8 cellular contexts compared by ENCODE assay signal in the genomic region with DNA sequence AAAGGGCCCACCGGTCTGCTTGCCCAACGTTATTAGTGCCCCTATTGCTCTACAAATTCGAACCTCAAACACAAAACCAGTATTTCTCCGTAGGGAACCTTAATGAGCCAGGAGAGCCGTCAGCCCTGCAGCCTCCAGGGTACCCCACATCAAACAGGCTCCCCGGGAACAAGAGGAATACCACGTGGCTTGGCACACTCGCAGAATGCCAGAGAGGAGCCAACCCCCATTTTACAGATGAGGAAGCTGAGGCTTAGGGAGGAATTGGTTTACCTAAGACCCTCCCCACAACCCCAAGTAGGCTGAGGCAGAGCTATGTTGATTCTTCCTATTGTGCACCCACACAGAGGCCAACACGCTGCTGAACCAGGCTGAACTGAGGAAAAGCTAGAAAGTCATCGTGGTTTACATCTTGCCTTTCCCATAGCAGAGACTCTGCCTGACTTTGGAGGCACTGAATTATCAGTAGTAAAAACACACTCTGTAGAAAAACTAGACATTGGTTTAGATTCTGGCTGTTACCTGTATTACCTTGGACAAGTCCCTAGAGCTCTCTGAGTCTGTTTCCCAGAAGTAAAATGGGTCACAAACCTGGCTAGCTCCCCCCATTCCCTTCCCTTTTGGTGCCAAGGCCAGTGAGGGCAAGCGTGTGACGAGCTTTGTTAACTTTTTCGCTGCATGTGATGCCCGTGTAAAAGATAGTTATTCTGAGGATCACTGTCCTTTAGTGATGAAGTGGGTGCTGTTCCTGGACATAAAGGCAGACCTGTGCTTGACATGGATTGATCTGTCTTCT. TPM values are rescaled to one million over a fixed set of nuclear protein-coding genes. Genes with fewer than 3 reads are reported as not detected.
DNase-seq lines count a peak whose midpoint lies in the region; ATAC-seq, FAIRE-seq and TF ChIP-seq lines count a peak whose summit lies in the region.

No MANE protein-coding gene starts in this region.

- H3K36me3 ChIP-seq in adipocyte (ENCODE audit: control insufficient read depth, insufficient read depth, low read length, severe bottlenecking) (peaks cover 12% of the 10 kb centered on the region), HepG2 (replicated peaks in 1 of 2; ENCODE audit: control insufficient read depth in 1 of 2, insufficient read depth in 2 of 2, low read length in 2 of 2) (peaks cover 7 to 32% of the 10 kb centered on the region in 2 experiments), tibial nerve (peaks cover 0 to 26% (median 0%) of the 10 kb centered on the region in 3 donors)

- intact Hi-C loops in HepG2 (cut with micrococcal nuclease; ENCODE audit: unreplicated experiment), result loop anchor here (1.0 to 10.0 kb wide), 4 partner anchors 29 to 79 kb away; a partner anchor contains a TSS

- no peak for FAIRE-seq in HepG2 (lab: Jason Lieb, UNC)

- H3K27me3 ChIP-seq in adipocyte (replicated peaks; ENCODE audit: control insufficient read depth, insufficient read depth, low read length), result no peaks in the 10 kb centered on the region
- no peaks in the 10 kb centered on the region; a peak in 1 of 5 replicates for H3K27me3 ChIP-seq in HepG2 (ENCODE audit: control insufficient read depth in 1 of 2, insufficient read depth in 2 of 2, low read length in 2 of 2)
- no peaks in the 10 kb centered on the region for H3K27me3 ChIP-seq in tibial nerve

- H3K4me3 ChIP-seq in adipocyte (ENCODE audit: low read length), result peak overlapping the region; percentile 94
- peak overlapping the region; percentile 95 to 98 (median 96) for H3K4me3 ChIP-seq in HepG2 (replicated peaks in 1 of 3; ENCODE audit: insufficient read depth in 1 of 3, low read depth in 2 of 3, low read length in 3 of 3)
- H3K4me3 ChIP-seq in tibial nerve, result peak overlapping the region; percentile 55 to 100 (median 99)

- in situ Hi-C loops in HepG2 (cut with HindIII; ENCODE audit: extremely low pct_ligation_motif_present, low pct_unique_long_range_greater_than_20kb), result no loop called here

- TF ChIP-seq EP300 in HepG2 (IDR thresholded peaks at IDR 0.05; ENCODE audit: low read depth in 2 of 2, low read length in 2 of 2), result no peak
- TF ChIP-seq EP300 in HepG2 (CRISPR knock-in tag; IDR thresholded peaks at IDR 0.05; ENCODE audit: borderline replicate concordance), result no peak
- TF ChIP-seq EP300 in tibial nerve (IDR thresholded peaks at IDR 0.05), result no peak

- H2AFZ ChIP-seq in HepG2 (ENCODE audit: low read length), result no peak overlapping the region

- DNase-seq in stimulated activated CD4-positive, alpha-beta T cell treated with anti-CD3 and anti-CD28 coated beads, Interleukin-2, amount 100 ng/mL, for 24 hours, result peak; percentile 23 to 36
- DNase-seq in stimulated activated CD4-positive, alpha-beta T cell treated with anti-CD3 and anti-CD28 coated beads, Interleukin-4, amount 100 ng/mL, for 1 hour, result no peak
- DNase-seq in adipocyte (ENCODE audit: low read depth), result no peak
- no peak for DNase-seq in HepG2 (ENCODE audit: low spot score)
- DNase-seq in tibial nerve (ENCODE audit: low spot score in 2 of 2), result no peak
- no peak for DNase-seq in DMS79 (lab: John Stamatoyannopoulos, UW)
- DNase-seq in SIG-M5 treated with dmso at 0.1 percent for 504 hours (lab: John Stamatoyannopoulos, UW; ENCODE audit: unreplicated experiment), result no peak

- peak overlapping the region; percentile 91 for H3K27ac ChIP-seq in HepG2 (ENCODE audit: extremely low read length, insufficient read depth, low read length)
- peak overlapping the region; percentile 70 to 97 (median 96) for H3K27ac ChIP-seq in tibial nerve

- H3K9ac ChIP-seq in adipocyte (ENCODE audit: low read length) (peak overlapping the region; percentile 98), HepG2 (ENCODE audit: insufficient read depth, low read depth, low read length) (peak overlapping the region; percentile 100)

- 3% methylated on average over 9 of the region's 14 CpGs for WGBS in HepG2 (ENCODE audit: low lambda C conversion rate)
- WGBS in tibial nerve, 2 donors, result 38 to 40% methylated on average over 14 of the region's 14 CpGs

- H3K79me2 ChIP-seq in HepG2 (ENCODE audit: insufficient read depth, low read length), result peaks cover 85% of the 10 kb centered on the region

- TF ChIP-seq CTCF in HepG2 (CRISPR knock-in tag; IDR thresholded peaks at IDR 0.05) (no peak), tibial nerve (IDR thresholded peaks at IDR 0.05) (no peak)

- BruUV-seq in HepG2 (replicated peaks; lab: Mats Ljungman, UMichigan), result no TSS peak

- CTCF ChIA-PET in HepG2 (lab: Yijun Ruan, JAX; ENCODE audit: low intra/inter-chr PET ratio, low total read pairs), result interaction anchor here (4.1 kb wide), 1 partner anchor 51 kb away, joined by 69 read pairs; no protein-coding TSS in a partner anchor

- no peaks in the 10 kb centered on the region for H3K9me3 ChIP-seq in adipocyte (ENCODE audit: control insufficient read depth, low read length)
- no peaks in the 10 kb centered on the region for H3K9me3 ChIP-seq in HepG2 (ENCODE audit: low read length)
- no peaks in the 10 kb centered on the region for H3K9me3 ChIP-seq in tibial nerve

- peak overlapping the region; percentile 95 for H3K4me2 ChIP-seq in HepG2 (ENCODE audit: low read depth, low read length)

- POLR2A ChIA-PET in HepG2 (lab: Yijun Ruan, JAX), result interaction anchor here (0.5 to 4.7 kb wide), 19 partner anchors 9 to 95 kb away, joined by 3 to 146 read pairs (median 7); a partner anchor contains a TSS

- no peak for TF ChIP-seq POLR2A in HepG2 (IDR thresholded peaks at IDR 0.05; ENCODE audit: insufficient read depth in 1 of 2, low read depth in 2 of 2, low read length in 2 of 2)
- no peak for TF ChIP-seq POLR2A in tibial nerve (IDR thresholded peaks at IDR 0.05)

- H3K4me1 ChIP-seq in adipocyte (ENCODE audit: control insufficient read depth, insufficient read depth, low read length), result peaks cover 43% of the 10 kb centered on the region
- H3K4me1 ChIP-seq in HepG2 (ENCODE audit: insufficient read depth, low read length), result peaks cover 65% of the 10 kb centered on the region
- peaks cover 0 to 65% (median 20%) of the 10 kb centered on the region in 4 donors for H3K4me1 ChIP-seq in tibial nerve

- H4K20me1 ChIP-seq in HepG2 (ENCODE audit: insufficient read depth, low read length), result peaks cover 25% of the 10 kb centered on the region

- no peak for TF ChIP-seq RAD21 in HepG2 (CRISPR knock-in tag; IDR thresholded peaks at IDR 0.05)

- no peak; the same call in 2 of the 3 replicates for ATAC-seq in HepG2
- ATAC-seq in GM18867 (IDR thresholded peaks at IDR 0.05; ENCODE audit: unreplicated experiment), result no peak

RNA-seq across cellular contexts. Expression of a gene that starts 0.8 kb away (rescaled TPM):
- 173 and 197 TPM in 2 replicates for total RNA-seq in HepG2 (2016; rRNA removed; fragmentation: Illumina TruSeq; extraction: Trizol)
- total RNA-seq in HepG2 (2016; cell fraction: cytosol; rRNA removed; fragmentation: Illumina TruSeq; extraction: Trizol; ENCODE audit: low read depth), result 25.7 and 34.7 TPM in 2 replicates
- total RNA-seq in HepG2 (2016; cell fraction: insoluble cytoplasmic fraction; rRNA removed; fragmentation: Illumina TruSeq; extraction: Trizol), result 152 and 194 TPM in 2 replicates
- total RNA-seq in HepG2 (2016; cell fraction: membrane; rRNA removed; fragmentation: Illumina TruSeq; extraction: Trizol), result 38.7 and 39.8 TPM in 2 replicates
- total RNA-seq in HepG2 (2016; cell fraction: nucleus; rRNA removed; fragmentation: Illumina TruSeq; extraction: Trizol), result 130 and 153 TPM in 2 replicates
- 147 and 237 TPM in 2 replicates for polyA plus RNA-seq in HepG2 (2011; rRNA removed)
- polyA plus RNA-seq in HepG2 (2011; cell fraction: cytosol; rRNA removed), result 67.4 and 90.7 TPM in 2 replicates
- polyA plus RNA-seq in HepG2 (2011; cell fraction: nucleus; rRNA removed), result 653 and 783 TPM in 2 replicates
- polyA plus RNA-seq in HepG2 (2012), result 226 and 325 TPM in 2 replicates
- polyA plus RNA-seq in HepG2 (2016; cell fraction: cytosol; fragmentation: Illumina TruSeq; extraction: Trizol; ENCODE audit: low read depth), result 15.1 and 18.3 TPM in 2 replicates
- 134 and 173 TPM in 2 replicates for polyA plus RNA-seq in HepG2 (2016; cell fraction: insoluble cytoplasmic fraction; fragmentation: Illumina TruSeq; extraction: Trizol; ENCODE audit: low read depth)
- polyA plus RNA-seq in HepG2 (2016; cell fraction: membrane; fragmentation: Illumina TruSeq; extraction: Trizol; ENCODE audit: low read depth), result 31.3 and 33.9 TPM in 2 replicates
- 236 and 246 TPM in 2 replicates for polyA plus RNA-seq in HepG2 (2016; cell fraction: nucleus; fragmentation: Illumina TruSeq; extraction: Trizol; ENCODE audit: insufficient read depth, low read depth)
- polyA minus RNA-seq in HepG2 (2011; rRNA and poly(A)+ RNA removed; ENCODE audit: low replicate concordance), result 121 and 450 TPM in 2 replicates
- 129 and 149 TPM in 2 replicates for polyA minus RNA-seq in HepG2 (2011; cell fraction: cytosol; rRNA and poly(A)+ RNA removed)
- polyA minus RNA-seq in HepG2 (2011; cell fraction: nucleus; rRNA and poly(A)+ RNA removed), result 181 and 214 TPM in 2 replicates
- 10 to 100 TPM; 15.0 to 39.6 (median 24.5) TPM for total RNA-seq in tibial nerve

RNA-seq across cellular contexts. Expression of a gene that starts 0.9 kb away (rescaled TPM):
- 266 and 292 TPM in 2 replicates for total RNA-seq in HepG2 (2016; rRNA removed; fragmentation: Illumina TruSeq; extraction: Trizol)
- total RNA-seq in HepG2 (2016; cell fraction: cytosol; rRNA removed; fragmentation: Illumina TruSeq; extraction: Trizol; ENCODE audit: low read depth), result 44.8 and 45.1 TPM in 2 replicates
- 272 and 286 TPM in 2 replicates for total RNA-seq in HepG2 (2016; cell fraction: insoluble cytoplasmic fraction; rRNA removed; fragmentation: Illumina TruSeq; extraction: Trizol)
- 67.0 and 70.3 TPM in 2 replicates for total RNA-seq in HepG2 (2016; cell fraction: membrane; rRNA removed; fragmentation: Illumina TruSeq; extraction: Trizol)
- 147 and 162 TPM in 2 replicates for total RNA-seq in HepG2 (2016; cell fraction: nucleus; rRNA removed; fragmentation: Illumina TruSeq; extraction: Trizol)
- 175 and 217 TPM in 2 replicates for polyA plus RNA-seq in HepG2 (2011; rRNA removed)
- polyA plus RNA-seq in HepG2 (2011; cell fraction: cytosol; rRNA removed), result 205 and 216 TPM in 2 replicates
- 144 and 152 TPM in 2 replicates for polyA plus RNA-seq in HepG2 (2011; cell fraction: nucleus; rRNA removed)
- 123 and 153 TPM in 2 replicates for polyA plus RNA-seq in HepG2 (2012)
- 13.5 and 15.8 TPM in 2 replicates for polyA plus RNA-seq in HepG2 (2016; cell fraction: cytosol; fragmentation: Illumina TruSeq; extraction: Trizol; ENCODE audit: low read depth)
- 239 and 252 TPM in 2 replicates for polyA plus RNA-seq in HepG2 (2016; cell fraction: insoluble cytoplasmic fraction; fragmentation: Illumina TruSeq; extraction: Trizol; ENCODE audit: low read depth)
- polyA plus RNA-seq in HepG2 (2016; cell fraction: membrane; fragmentation: Illumina TruSeq; extraction: Trizol; ENCODE audit: low read depth), result 34.0 and 38.3 TPM in 2 replicates
- polyA plus RNA-seq in HepG2 (2016; cell fraction: nucleus; fragmentation: Illumina TruSeq; extraction: Trizol; ENCODE audit: insufficient read depth, low read depth), result 168 and 174 TPM in 2 replicates
- 584 and 611 TPM in 2 replicates for polyA minus RNA-seq in HepG2 (2011; rRNA and poly(A)+ RNA removed; ENCODE audit: low replicate concordance)
- 276 and 305 TPM in 2 replicates for polyA minus RNA-seq in HepG2 (2011; cell fraction: cytosol; rRNA and poly(A)+ RNA removed)
- polyA minus RNA-seq in HepG2 (2011; cell fraction: nucleus; rRNA and poly(A)+ RNA removed), result 187 and 203 TPM in 2 replicates
- total RNA-seq in tibial nerve, result 100 to 1,000 TPM; 100 to 138 (median 113) TPM

RNA-seq across cellular contexts. Expression of a gene that starts 27.8 kb away (rescaled TPM):
- 11.5 and 14.9 TPM in 2 replicates for total RNA-seq in HepG2 (2016; rRNA removed; fragmentation: Illumina TruSeq; extraction: Trizol)
- 5.6 and 5.9 TPM in 2 replicates for total RNA-seq in HepG2 (2016; cell fraction: cytosol; rRNA removed; fragmentation: Illumina TruSeq; extraction: Trizol; ENCODE audit: low read depth)
- total RNA-seq in HepG2 (2016; cell fraction: insoluble cytoplasmic fraction; rRNA removed; fragmentation: Illumina TruSeq; extraction: Trizol), result 11.8 and 15.0 TPM in 2 replicates
- 15.7 and 17.1 TPM in 2 replicates for total RNA-seq in HepG2 (2016; cell fraction: membrane; rRNA removed; fragmentation: Illumina TruSeq; extraction: Trizol)
- total RNA-seq in HepG2 (2016; cell fraction: nucleus; rRNA removed; fragmentation: Illumina TruSeq; extraction: Trizol), result 11.9 and 12.4 TPM in 2 replicates
- polyA plus RNA-seq in HepG2 (2011; rRNA removed), result 11.4 and 14.7 TPM in 2 replicates
- polyA plus RNA-seq in HepG2 (2011; cell fraction: cytosol; rRNA removed), result 19.7 and 21.5 TPM in 2 replicates
- 30.1 and 37.5 TPM in 2 replicates for polyA plus RNA-seq in HepG2 (2011; cell fraction: nucleus; rRNA removed)
- polyA plus RNA-seq in HepG2 (2012), result 10.9 and 13.2 TPM in 2 replicates
- 4.6 and 6.4 TPM in 2 replicates for polyA plus RNA-seq in HepG2 (2016; cell fraction: cytosol; fragmentation: Illumina TruSeq; extraction: Trizol; ENCODE audit: low read depth)
- 8.9 and 11.0 TPM in 2 replicates for polyA plus RNA-seq in HepG2 (2016; cell fraction: insoluble cytoplasmic fraction; fragmentation: Illumina TruSeq; extraction: Trizol; ENCODE audit: low read depth)
- 11.1 and 11.3 TPM in 2 replicates for polyA plus RNA-seq in HepG2 (2016; cell fraction: membrane; fragmentation: Illumina TruSeq; extraction: Trizol; ENCODE audit: low read depth)
- 20.3 and 20.7 TPM in 2 replicates for polyA plus RNA-seq in HepG2 (2016; cell fraction: nucleus; fragmentation: Illumina TruSeq; extraction: Trizol; ENCODE audit: insufficient read depth, low read depth)
- polyA minus RNA-seq in HepG2 (2011; rRNA and poly(A)+ RNA removed; ENCODE audit: low replicate concordance), result 41.4 and 173 TPM in 2 replicates
- polyA minus RNA-seq in HepG2 (2011; cell fraction: cytosol; rRNA and poly(A)+ RNA removed), result 4.7 and 8.0 TPM in 2 replicates
- polyA minus RNA-seq in HepG2 (2011; cell fraction: nucleus; rRNA and poly(A)+ RNA removed), result 9.4 and 9.7 TPM in 2 replicates
- total RNA-seq in tibial nerve, result 10 to 100 TPM; 44.2 to 68.2 (median 45.8) TPM

RNA-seq across cellular contexts. Expression of a gene that starts 28.3 kb away (rescaled TPM):
- 29.7 and 43.5 TPM in 2 replicates for total RNA-seq in HepG2 (2016; rRNA removed; fragmentation: Illumina TruSeq; extraction: Trizol)
- 51.3 and 54.5 TPM in 2 replicates for total RNA-seq in HepG2 (2016; cell fraction: cytosol; rRNA removed; fragmentation: Illumina TruSeq; extraction: Trizol; ENCODE audit: low read depth)
- total RNA-seq in HepG2 (2016; cell fraction: insoluble cytoplasmic fraction; rRNA removed; fragmentation: Illumina TruSeq; extraction: Trizol), result 30.1 and 40.0 TPM in 2 replicates
- total RNA-seq in HepG2 (2016; cell fraction: membrane; rRNA removed; fragmentation: Illumina TruSeq; extraction: Trizol), result 36.1 and 36.5 TPM in 2 replicates
- total RNA-seq in HepG2 (2016; cell fraction: nucleus; rRNA removed; fragmentation: Illumina TruSeq; extraction: Trizol), result 41.2 and 47.0 TPM in 2 replicates
- 51.0 and 61.0 TPM in 2 replicates for polyA plus RNA-seq in HepG2 (2011; rRNA removed)
- polyA plus RNA-seq in HepG2 (2011; cell fraction: cytosol; rRNA removed), result 21.8 and 35.0 TPM in 2 replicates
- polyA plus RNA-seq in HepG2 (2011; cell fraction: nucleus; rRNA removed), result 63.4 and 76.1 TPM in 2 replicates
- 17.6 and 19.2 TPM in 2 replicates for polyA plus RNA-seq in HepG2 (2012)
- polyA plus RNA-seq in HepG2 (2016; cell fraction: cytosol; fragmentation: Illumina TruSeq; extraction: Trizol; ENCODE audit: low read depth), result 15.5 and 18.0 TPM in 2 replicates
- polyA plus RNA-seq in HepG2 (2016; cell fraction: insoluble cytoplasmic fraction; fragmentation: Illumina TruSeq; extraction: Trizol; ENCODE audit: low read depth), result 42.8 and 45.1 TPM in 2 replicates
- polyA plus RNA-seq in HepG2 (2016; cell fraction: membrane; fragmentation: Illumina TruSeq; extraction: Trizol; ENCODE audit: low read depth), result 24.2 and 30.4 TPM in 2 replicates
- 85.3 and 100 TPM in 2 replicates for polyA plus RNA-seq in HepG2 (2016; cell fraction: nucleus; fragmentation: Illumina TruSeq; extraction: Trizol; ENCODE audit: insufficient read depth, low read depth)
- polyA minus RNA-seq in HepG2 (2011; rRNA and poly(A)+ RNA removed; ENCODE audit: low replicate concordance), result 50.4 and 173 TPM in 2 replicates
- 9.5 and 9.6 TPM in 2 replicates for polyA minus RNA-seq in HepG2 (2011; cell fraction: cytosol; rRNA and poly(A)+ RNA removed)
- 41.6 and 57.1 TPM in 2 replicates for polyA minus RNA-seq in HepG2 (2011; cell fraction: nucleus; rRNA and poly(A)+ RNA removed)
- 10 to 100 TPM; 20.5 to 31.4 (median 26.9) TPM for total RNA-seq in tibial nerve

RNA-seq across cellular contexts. Expression of a gene that starts 38.7 kb away (rescaled TPM):
- total RNA-seq in HepG2 (2016; rRNA removed; fragmentation: Illumina TruSeq; extraction: Trizol) (10.4 and 27.6 TPM in 2 replicates), tibial nerve (1 to 10 TPM; 1.3 to 6.3 (median 4.3) TPM)
- 21.1 and 23.2 TPM in 2 replicates for total RNA-seq in HepG2 (2016; cell fraction: cytosol; rRNA removed; fragmentation: Illumina TruSeq; extraction: Trizol; ENCODE audit: low read depth)
- 9.5 and 29.7 TPM in 2 replicates for total RNA-seq in HepG2 (2016; cell fraction: insoluble cytoplasmic fraction; rRNA removed; fragmentation: Illumina TruSeq; extraction: Trizol)
- total RNA-seq in HepG2 (2016; cell fraction: membrane; rRNA removed; fragmentation: Illumina TruSeq; extraction: Trizol), result 16.2 and 16.5 TPM in 2 replicates
- total RNA-seq in HepG2 (2016; cell fraction: nucleus; rRNA removed; fragmentation: Illumina TruSeq; extraction: Trizol), result 45.6 and 50.3 TPM in 2 replicates
- 58.3 and 59.7 TPM in 2 replicates for polyA plus RNA-seq in HepG2 (2011; rRNA removed)
- polyA plus RNA-seq in HepG2 (2011; cell fraction: cytosol; rRNA removed), result 16.1 and 23.9 TPM in 2 replicates
- 269 and 312 TPM in 2 replicates for polyA plus RNA-seq in HepG2 (2011; cell fraction: nucleus; rRNA removed)
- polyA plus RNA-seq in HepG2 (2012), result 91.9 and 92.4 TPM in 2 replicates
- 7.3 and 7.8 TPM in 2 replicates for polyA plus RNA-seq in HepG2 (2016; cell fraction: cytosol; fragmentation: Illumina TruSeq; extraction: Trizol; ENCODE audit: low read depth)
- polyA plus RNA-seq in HepG2 (2016; cell fraction: insoluble cytoplasmic fraction; fragmentation: Illumina TruSeq; extraction: Trizol; ENCODE audit: low read depth), result 16.7 and 20.6 TPM in 2 replicates
- polyA plus RNA-seq in HepG2 (2016; cell fraction: membrane; fragmentation: Illumina TruSeq; extraction: Trizol; ENCODE audit: low read depth), result 11.9 and 13.4 TPM in 2 replicates
- polyA plus RNA-seq in HepG2 (2016; cell fraction: nucleus; fragmentation: Illumina TruSeq; extraction: Trizol; ENCODE audit: insufficient read depth, low read depth), result 214 and 228 TPM in 2 replicates
- polyA minus RNA-seq in HepG2 (2011; rRNA and poly(A)+ RNA removed; ENCODE audit: low replicate concordance), result 0.94 and 72.8 TPM in 2 replicates
- 17.8 and 19.7 TPM in 2 replicates for polyA minus RNA-seq in HepG2 (2011; cell fraction: cytosol; rRNA and poly(A)+ RNA removed)
- 60.5 and 66.8 TPM in 2 replicates for polyA minus RNA-seq in HepG2 (2011; cell fraction: nucleus; rRNA and poly(A)+ RNA removed)

Comparison
In these comparisons a context has a peak if more than half of its experiments do, and no peak if none do; other contexts are left out.
1. DNase-seq: peak in stimulated activated CD4-positive, alpha-beta T cell treated with anti-CD3 and anti-CD28 coated beads, Interleukin-2, amount 100 ng/mL, for 24 hours (2 of 2); none in stimulated activated CD4-positive, alpha-beta T cell treated with anti-CD3 and anti-CD28 coated beads, Interleukin-4, amount 100 ng/mL, for 1 hour (single experiment), adipocyte (single experiment), HepG2 (single experiment), tibial nerve (0 of 2), DMS79 (single experiment) and SIG-M5 treated with dmso at 0.1 percent for 504 hours (single experiment).
2. Peak in every context shown above with its lines, with median percentiles within 50 percentile points of each other: H3K4me3 ChIP-seq.